9 cellular contexts compared by ENCODE assay signal in genomic region chr7:7970620-7971307, GRCh38. TPM values are rescaled to one million over a fixed set of nuclear protein-coding genes. Genes with fewer than 3 reads are reported as not detected.
DNase-seq lines count a peak whose midpoint lies in the region; TF ChIP-seq lines count a peak whose summit lies in the region.
"Had no signal": no experiment of that assay in that cellular context is flagged by ENCODE, and none has a peak within 500 bp of the region (broad histone marks: within the 10 kb centered on the region; RNA-seq: fewer than 3 reads in every experiment).

No MANE protein-coding gene starts in this region.

- TSS peak; percentile 25 for BruUV-seq in mammary epithelial cell (replicated peaks; lab: Mats Ljungman, UMichigan)

- H3K9me3 Mint-ChIP-seq in glutamatergic neuron (ENCODE audit: unreplicated experiment): peaks cover 4% of the 10 kb centered on the region
- H3K9me3 Mint-ChIP-seq: activated B cell treated with CpG ODN at 0.5 μM for 24 hours had no signal

- peaks cover 3% of the 10 kb centered on the region for H3K27me3 Mint-ChIP-seq in glutamatergic neuron (ENCODE audit: unreplicated experiment)
- H3K27me3 Mint-ChIP-seq: activated B cell treated with CpG ODN at 0.5 μM for 24 hours had no signal

- peak overlapping the region; percentile 10 for H3K9ac ChIP-seq in mammary epithelial cell (ENCODE audit: insufficient read depth, low read length)
- H3K9ac ChIP-seq in muscle layer of colon (ENCODE audit: low read length): peak overlapping the region; percentile 60

- H3K27ac Mint-ChIP-seq in glutamatergic neuron (ENCODE audit: unreplicated experiment): no peak overlapping the region
- H3K27ac Mint-ChIP-seq: activated B cell treated with CpG ODN at 0.5 μM for 24 hours had no signal

- H3K4me3 ChIP-seq in MG63 (peak overlapping the region; percentile 56), mammary epithelial cell (replicated peaks in 1 of 3; ENCODE audit: insufficient read depth in 1 of 3, low read depth in 2 of 3, low read length in 3 of 3) (peak overlapping the region; percentile 61 to 98 (median 69)), muscle layer of colon (ENCODE audit: low read depth in 1 of 2, low read length in 2 of 2) (peak overlapping the region; percentile 52 to 97)

- no peaks in the 10 kb centered on the region for H3K9me3 ChIP-seq in MG63
- H3K9me3 ChIP-seq in mammary epithelial cell (replicated peaks; ENCODE audit: insufficient read depth, low read length): no peaks in the 10 kb centered on the region
- no peaks in the 10 kb centered on the region for H3K9me3 ChIP-seq in muscle layer of colon (ENCODE audit: low read length)

- H3K27me3 ChIP-seq in MG63 (no peaks in the 10 kb centered on the region), mammary epithelial cell (ENCODE audit: insufficient read depth, low read length) (no peaks in the 10 kb centered on the region), muscle layer of colon (ENCODE audit: control insufficient read depth in 1 of 2, insufficient read depth in 2 of 2, low read length in 2 of 2) (no peaks in the 10 kb centered on the region)

- no peaks in the 10 kb centered on the region for H3K36me3 ChIP-seq in MG63
- H3K36me3 ChIP-seq in mammary epithelial cell (ENCODE audit: insufficient read depth, low read length): no peaks in the 10 kb centered on the region
- no peaks in the 10 kb centered on the region for H3K36me3 ChIP-seq in muscle layer of colon (ENCODE audit: insufficient read depth, low read length)

- H3K79me2 ChIP-seq in mammary epithelial cell (ENCODE audit: insufficient read depth, low read length): peaks cover 36% of the 10 kb centered on the region

- H4K20me1 ChIP-seq in mammary epithelial cell (ENCODE audit: insufficient read depth, low read length): no peaks in the 10 kb centered on the region

- DNase-seq in EH (ENCODE audit: low read depth): peak; percentile 44
- DNase-seq in MG63: peak; percentile 10
- peak; percentile 30 for DNase-seq in mammary epithelial cell
- DNase-seq in LoVo (ENCODE audit: low spot score): no peak
- DNase-seq in glutamatergic neuron: no peak
- DNase-seq in GDM1 (lab: John Stamatoyannopoulos, UW): no peak
- no peak for DNase-seq in Kasumi-1 (lab: John Stamatoyannopoulos, UW)
- DNase-seq: activated B cell treated with CpG ODN at 0.5 μM for 24 hours had no signal

- H3K36me3 Mint-ChIP-seq in glutamatergic neuron (ENCODE audit: unreplicated experiment): no peaks in the 10 kb centered on the region

- peak overlapping the region; percentile 90 for H2AFZ ChIP-seq in mammary epithelial cell (ENCODE audit: low read depth, low read length)

- TF ChIP-seq CTCF in mammary epithelial cell (conservative IDR thresholded peaks at IDR 0.05 in 1 of 2, IDR thresholded peaks at IDR 0.05 in 1 of 2; ENCODE audit: extremely low read depth in 1 of 2, insufficient read depth in 1 of 2, low read depth in 1 of 2, low read length in 2 of 2): no peak
- TF ChIP-seq CTCF in glutamatergic neuron (IDR thresholded peaks at IDR 0.05; ENCODE audit: partially characterized antibody, unreplicated experiment): no peak

- H3K4me1 ChIP-seq in mammary epithelial cell (ENCODE audit: insufficient read depth, low read length) (peaks cover 2% of the 10 kb centered on the region), muscle layer of colon (ENCODE audit: insufficient read depth, low read length) (peaks cover 14% of the 10 kb centered on the region)

- WGBS in mammary epithelial cell (ENCODE audit: low coverage, missing lambda C conversion rate): 52% methylated on average over 5 of the region's 5 CpGs

- CTCF ChIA-PET in mammary epithelial cell (lab: Charles Lee; ENCODE audit: low non-redundant PET): interaction anchor here (0.7 kb wide), 1 partner anchor 277 kb away, joined by 3 read pairs; no protein-coding TSS in a partner anchor

- peak overlapping the region; percentile 84 for H3K4me2 ChIP-seq in mammary epithelial cell (ENCODE audit: insufficient read depth, low read depth, low read length)

- in situ Hi-C loops in mammary epithelial cell (cut with MboI; ENCODE audit: low sequenced_read_pairs in 2 of 2): no loop called here

- H3K27ac ChIP-seq in mammary epithelial cell (ENCODE audit: insufficient read depth, low read depth, low read length) (no peak overlapping the region), muscle layer of colon (ENCODE audit: low read depth, low read length) (no peak overlapping the region)

- H3K4me3 Mint-ChIP-seq in glutamatergic neuron (ENCODE audit: unreplicated experiment): no peak overlapping the region
- H3K4me3 Mint-ChIP-seq: activated B cell treated with CpG ODN at 0.5 μM for 24 hours had no signal

- H3K4me1 Mint-ChIP-seq in glutamatergic neuron (ENCODE audit: low read depth, unreplicated experiment): no peaks in the 10 kb centered on the region

- dilution Hi-C loops in mammary epithelial cell (cut with HindIII; ENCODE audit: low sequenced_read_pairs): no loop called here

- intact Hi-C loops in mammary epithelial cell (cut with micrococcal nuclease): loop anchor here (2.0 to 10.0 kb wide), 3 partner anchors 20 to 328 kb away; partner anchors contain the start of gene UMAD1

RNA-seq across cellular contexts. Expression of gene GLCCI1, which starts 2.2 kb away (rescaled TPM):
- total RNA-seq in MG63 (2014; rRNA removed; shearing (Covaris generic); ENCODE audit: low replicate concordance): 0.76 and 2.9 TPM in 2 replicates
- total RNA-seq in mammary epithelial cell (10 to 100 TPM in 1 of 2 donors, 1 to 10 TPM in 1; 7.0 to 14.6 TPM), glutamatergic neuron (ENCODE audit: unreplicated experiment) (30.7 TPM)
- polyA plus RNA-seq in mammary epithelial cell: 6.4 TPM
- 56.6 TPM for polyA minus RNA-seq in mammary epithelial cell

Comparison
In these comparisons a context has a peak if more than half of its experiments do, and no peak if none do; other contexts are left out.
1. DNase-seq: peak in EH (single experiment), MG63 (single experiment) and mammary epithelial cell (single experiment); none in LoVo (single experiment), glutamatergic neuron (single experiment), GDM1 (single experiment) and Kasumi-1 (0 of 2).
2. Peak in every context shown above with its lines, with median percentiles within 50 percentile points of each other: H3K4me3 ChIP-seq.